ENCODE assay signal across 26 cellular contexts in genomic region chr12:25013061-25013460, GRCh38.
A peak's percentile ranks its signal among the peaks of the same experiment; 100 is the strongest.
DNase-seq lines count a peak whose midpoint lies in the region; ATAC-seq, FAIRE-seq and TF ChIP-seq lines count a peak whose summit lies in the region.
"Had no signal": no experiment of that assay in that cellular context is flagged by ENCODE, and none has a peak within 500 bp of the region (broad histone marks: within the 10 kb centered on the region; RNA-seq: fewer than 3 reads in every experiment).

No MANE protein-coding gene starts in this region.

- H3F3A ChIP-seq in GM23338 (replicated peaks; ENCODE audit: low read depth) (no peaks in the 10 kb centered on the region), OCI-LY1 (ENCODE audit: insufficient read depth, low read length) (no peaks in the 10 kb centered on the region), SU-DHL-6 (ENCODE audit: insufficient read depth) (peaks cover 61% of the 10 kb centered on the region)

- peaks cover 5% of the 10 kb centered on the region; the same call in 2 of the 3 replicates for H3K4me1 Mint-ChIP-seq in GM23338
- H3K4me1 Mint-ChIP-seq: CD4-positive, alpha-beta memory T cell; CD4-positive, CD25-positive, alpha-beta regulatory T cell; CD8-positive, alpha-beta memory T cell had no signal

- TF ChIP-seq EP300 in HepG2 (IDR thresholded peaks at IDR 0.05; ENCODE audit: low read depth in 2 of 2, low read length in 2 of 2) (no peak), HepG2 (CRISPR knock-in tag; IDR thresholded peaks at IDR 0.05; ENCODE audit: borderline replicate concordance) (no peak)

- WGBS in HepG2 (ENCODE audit: low lambda C conversion rate), result 27% methylated on average over 4 of the region's 4 CpGs

- H3K4me2 ChIP-seq in GM23338, result no peak overlapping the region
- no peak overlapping the region for H3K4me2 ChIP-seq in OCI-LY1 (ENCODE audit: low read length)
- H3K4me2 ChIP-seq in SU-DHL-6 (ENCODE audit: low read depth, low read length, poor library complexity, severe bottlenecking), result peak overlapping the region; percentile 29
- H3K4me2 ChIP-seq in HepG2 (ENCODE audit: low read depth, low read length), result no peak overlapping the region
- H3K4me2 ChIP-seq: BLaER1 had no signal

- no peaks in the 10 kb centered on the region for H3K36me3 ChIP-seq in GM23338 (ENCODE audit: insufficient read depth)
- no peaks in the 10 kb centered on the region for H3K36me3 ChIP-seq in OCI-LY1 (ENCODE audit: insufficient read depth, low read length)
- H3K36me3 ChIP-seq in SU-DHL-6 (ENCODE audit: low read length), result no peaks in the 10 kb centered on the region
- H3K36me3 ChIP-seq in HepG2 (replicated peaks in 1 of 2; ENCODE audit: control insufficient read depth in 1 of 2, insufficient read depth in 2 of 2, low read length in 2 of 2), result no peaks in the 10 kb centered on the region
- H3K36me3 ChIP-seq: BE2C had no signal

- H3K27me3 ChIP-seq in GM23338 (ENCODE audit: insufficient read depth), result no peaks in the 10 kb centered on the region
- no peaks in the 10 kb centered on the region for H3K27me3 ChIP-seq in OCI-LY1 (ENCODE audit: insufficient read depth, low read length)
- H3K27me3 ChIP-seq in SU-DHL-6 (ENCODE audit: low read length), result no peaks in the 10 kb centered on the region
- H3K27me3 ChIP-seq in HepG2 (ENCODE audit: control insufficient read depth in 1 of 2, insufficient read depth in 2 of 2, low read length in 2 of 2), result no peaks in the 10 kb centered on the region
- H3K27me3 ChIP-seq: BE2C, BLaER1 had no signal

- DNase-seq in GM23338 (ENCODE audit: low spot score), result no peak
- DNase-seq in LoVo (ENCODE audit: low spot score), result no peak
- no peak for DNase-seq in left colon
- DNase-seq in HepG2 (ENCODE audit: low spot score), result no peak
- DNase-seq: 8988T; ACHN; BE2C; C1 segment of cervical spinal cord; CD4-positive, alpha-beta memory T cell; CD4-positive, CD25-positive, alpha-beta regulatory T cell; CD8-positive, alpha-beta memory T cell; COR-L47; DMS 273 treated with DMSO at 0.1 percent for 48 hours; DMS153; DMS53; DMS79; DND-41; GF-D8 had no signal

- no TSS peak for BruUV-seq in HepG2 (replicated peaks; lab: Mats Ljungman, UMichigan)

- in situ Hi-C loops in HepG2 (cut with HindIII; ENCODE audit: extremely low pct_ligation_motif_present, low pct_unique_long_range_greater_than_20kb), result no loop called here

- CTCF ChIA-PET in HepG2 (lab: Yijun Ruan, JAX; ENCODE audit: low intra/inter-chr PET ratio, low total read pairs), result no interaction called here

- POLR2A ChIA-PET in HepG2 (lab: Yijun Ruan, JAX), result no interaction called here

- no peak overlapping the region for H3K9ac ChIP-seq in OCI-LY1 (ENCODE audit: low read length)
- H3K9ac ChIP-seq in SU-DHL-6 (ENCODE audit: low read length), result peak overlapping the region; percentile 22
- H3K9ac ChIP-seq in HepG2 (ENCODE audit: insufficient read depth, low read depth, low read length), result no peak overlapping the region
- H3K9ac ChIP-seq: BLaER1 had no signal

- H2AFZ ChIP-seq in GM23338 (peak overlapping the region; percentile 23; the same call in 1 of the 2 replicates), OCI-LY1 (ENCODE audit: low read length) (no peak overlapping the region), SU-DHL-6 (ENCODE audit: low read depth, low read length, severe bottlenecking) (no peak overlapping the region), HepG2 (ENCODE audit: low read length) (no peak overlapping the region)

- no peaks in the 10 kb centered on the region for H3K9me3 Mint-ChIP-seq in GM23338
- H3K9me3 Mint-ChIP-seq: CD14-positive monocyte; CD4-positive, alpha-beta memory T cell; CD4-positive, CD25-positive, alpha-beta regulatory T cell; CD8-positive, alpha-beta memory T cell had no signal

- H3K79me2 ChIP-seq in GM23338 (replicated peaks; ENCODE audit: insufficient read depth) (no peaks in the 10 kb centered on the region), OCI-LY1 (ENCODE audit: insufficient read depth, low read length) (no peaks in the 10 kb centered on the region), SU-DHL-6 (ENCODE audit: insufficient read depth, low read length) (peaks cover 16% of the 10 kb centered on the region; the same call in 1 of the 2 replicates), HepG2 (ENCODE audit: insufficient read depth, low read length) (no peaks in the 10 kb centered on the region)

- FAIRE-seq in HepG2 (lab: Jason Lieb, UNC), result no peak
- FAIRE-seq: A204.1, G401.6, GM12891 had no signal

- no peak overlapping the region for H3K4me3 ChIP-seq in GM23338
- no peak overlapping the region for H3K4me3 ChIP-seq in OCI-LY1 (ENCODE audit: low read depth, low read length, poor library complexity, severe bottlenecking)
- H3K4me3 ChIP-seq in SU-DHL-6 (ENCODE audit: insufficient read depth, low read length, poor library complexity, severe bottlenecking), result no peak overlapping the region
- no peak overlapping the region for H3K4me3 ChIP-seq in HepG2 (replicated peaks in 1 of 3; ENCODE audit: insufficient read depth in 1 of 3, low read depth in 2 of 3, low read length in 3 of 3)
- H3K4me3 ChIP-seq: BLaER1 had no signal

- intact Hi-C loops in left colon (cut with DNase I, micrococcal nuclease) (no loop called here), HepG2 (cut with micrococcal nuclease; ENCODE audit: unreplicated experiment) (no loop called here)

- H3K27ac ChIP-seq in GM23338 (ENCODE audit: low read depth), result no peak overlapping the region
- peak overlapping the region; percentile 30 for H3K27ac ChIP-seq in OCI-LY1 (ENCODE audit: low read depth, low read length, poor library complexity, severe bottlenecking)
- peak overlapping the region; percentile 99 for H3K27ac ChIP-seq in SU-DHL-6 (ENCODE audit: low read depth, low read length)
- no peak overlapping the region for H3K27ac ChIP-seq in HepG2 (ENCODE audit: extremely low read length, insufficient read depth, low read length)

- H3K36me3 Mint-ChIP-seq in GM23338 (ENCODE audit: low read depth), result no peaks in the 10 kb centered on the region
- H3K36me3 Mint-ChIP-seq: CD14-positive monocyte; CD4-positive, alpha-beta memory T cell; CD4-positive, CD25-positive, alpha-beta regulatory T cell; CD8-positive, alpha-beta memory T cell had no signal

- H3K4me1 ChIP-seq in GM23338 (ENCODE audit: insufficient read depth) (peaks cover 7% of the 10 kb centered on the region; the same call in 1 of the 2 replicates), OCI-LY1 (ENCODE audit: insufficient read depth, low read length, severe bottlenecking) (peaks cover 35% of the 10 kb centered on the region), HepG2 (ENCODE audit: insufficient read depth, low read length) (no peaks in the 10 kb centered on the region)
- H3K4me1 ChIP-seq: BE2C had no signal

- TF ChIP-seq CTCF in GM23338 (conservative IDR thresholded peaks at IDR 0.05; ENCODE audit: low read depth in 2 of 2) (no peak), OCI-LY1 (IDR thresholded peaks at IDR 0.05; ENCODE audit: low read length) (no peak), SU-DHL-6 (IDR thresholded peaks at IDR 0.05; ENCODE audit: insufficient read depth, low read length, poor library complexity, severe bottlenecking) (no peak), HepG2 (CRISPR knock-in tag; IDR thresholded peaks at IDR 0.05) (no peak)

- no peak for ATAC-seq in GM23338
- no peak for ATAC-seq in left colon
- no peak for ATAC-seq in HepG2
- no peak for ATAC-seq in GM18519 (IDR thresholded peaks at IDR 0.05; ENCODE audit: low FRiP score, unreplicated experiment)

- H3K27me3 Mint-ChIP-seq in GM23338 (ENCODE audit: insufficient read depth, low read depth, poor library complexity), result peaks cover 5% of the 10 kb centered on the region

- H3K4me3 Mint-ChIP-seq in GM23338, result no peak overlapping the region
- H3K4me3 Mint-ChIP-seq: CD14-positive monocyte; CD4-positive, alpha-beta memory T cell; CD4-positive, CD25-positive, alpha-beta regulatory T cell; CD8-positive, alpha-beta memory T cell had no signal

- no peaks in the 10 kb centered on the region for H3K9me2 ChIP-seq in GM23338 (ENCODE audit: insufficient read depth)
- no peaks in the 10 kb centered on the region for H3K9me2 ChIP-seq in OCI-LY1 (ENCODE audit: low read depth, low read length)
- H3K9me2 ChIP-seq in SU-DHL-6 (replicated peaks; ENCODE audit: insufficient read depth, low read length), result no peaks in the 10 kb centered on the region

- no peak overlapping the region for H3K27ac Mint-ChIP-seq in GM23338
- H3K27ac Mint-ChIP-seq: CD4-positive, alpha-beta memory T cell; CD4-positive, CD25-positive, alpha-beta regulatory T cell; CD8-positive, alpha-beta memory T cell had no signal

- TF ChIP-seq POLR2A in HepG2 (IDR thresholded peaks at IDR 0.05; ENCODE audit: insufficient read depth in 1 of 2, low read depth in 2 of 2, low read length in 2 of 2), result no peak

- H3K9me3 ChIP-seq in OCI-LY1 (ENCODE audit: low read length), result no peaks in the 10 kb centered on the region
- H3K9me3 ChIP-seq in SU-DHL-6 (ENCODE audit: insufficient read depth, low read length), result no peaks in the 10 kb centered on the region
- H3K9me3 ChIP-seq in HepG2 (ENCODE audit: low read length), result no peaks in the 10 kb centered on the region
- H3K9me3 ChIP-seq: BE2C, BLaER1 had no signal

- no peak for TF ChIP-seq RAD21 in HepG2 (CRISPR knock-in tag; IDR thresholded peaks at IDR 0.05)

- H4K20me1 ChIP-seq in GM23338 (replicated peaks; ENCODE audit: insufficient read depth), result no peaks in the 10 kb centered on the region
- H4K20me1 ChIP-seq in OCI-LY1 (ENCODE audit: insufficient read depth, low read length), result no peaks in the 10 kb centered on the region
- H4K20me1 ChIP-seq in SU-DHL-6 (ENCODE audit: low read depth, low read length), result no peaks in the 10 kb centered on the region
- no peaks in the 10 kb centered on the region for H4K20me1 ChIP-seq in HepG2 (ENCODE audit: insufficient read depth, low read length)
- H4K20me1 ChIP-seq: BLaER1 had no signal

TF ChIP-seq in GM23338, 12 proteins besides CTCF, POLR2A, EP300 and RAD21 (continues in another document):
- no peak for TF ChIP-seq EZH2 (IDR thresholded peaks at IDR 0.05; ENCODE audit: low read depth, unreplicated experiment)

TF ChIP-seq in HepG2, 621 proteins besides CTCF, POLR2A, EP300 and RAD21 (continues in another document):
- TF ChIP-seq SALL2 (CRISPR knock-in tag; IDR thresholded peaks at IDR 0.05), result no peak
- no peak for TF ChIP-seq ZNF274 (CRISPR knock-in tag; IDR thresholded peaks at IDR 0.05)
- no peak for TF ChIP-seq ZNF225 (CRISPR knock-in tag; IDR thresholded peaks at IDR 0.05)
- TF ChIP-seq REPIN1 (CRISPR knock-in tag; IDR thresholded peaks at IDR 0.05; ENCODE audit: borderline replicate concordance, low read depth), result no peak

Comparison
In these comparisons a context has a peak if more than half of its experiments do, and no peak if none do; other contexts are left out.
1. H3K27ac ChIP-seq: peak in OCI-LY1 (single experiment) and SU-DHL-6 (single experiment); none in GM23338 (single experiment) and HepG2 (single experiment).